ENCODE assay signal across 1 cellular context in genomic region chr1:19461352-19461645, GRCh38.
TF ChIP-seq lines count a peak whose summit lies in the region.

No MANE protein-coding gene starts in this region.

TF ChIP-seq in GM23338, 12 proteins besides CTCF, POLR2A, EP300 and RAD21 (continued from another document):
- TF ChIP-seq, protein P1, sequence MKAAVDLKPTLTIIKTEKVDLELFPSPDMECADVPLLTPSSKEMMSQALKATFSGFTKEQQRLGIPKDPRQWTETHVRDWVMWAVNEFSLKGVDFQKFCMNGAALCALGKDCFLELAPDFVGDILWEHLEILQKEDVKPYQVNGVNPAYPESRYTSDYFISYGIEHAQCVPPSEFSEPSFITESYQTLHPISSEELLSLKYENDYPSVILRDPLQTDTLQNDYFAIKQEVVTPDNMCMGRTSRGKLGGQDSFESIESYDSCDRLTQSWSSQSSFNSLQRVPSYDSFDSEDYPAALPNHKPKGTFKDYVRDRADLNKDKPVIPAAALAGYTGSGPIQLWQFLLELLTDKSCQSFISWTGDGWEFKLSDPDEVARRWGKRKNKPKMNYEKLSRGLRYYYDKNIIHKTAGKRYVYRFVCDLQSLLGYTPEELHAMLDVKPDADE (IDR thresholded peaks at IDR 0.05), result no peak
- TF ChIP-seq ZNF331 (CRISPR knock-in tag; IDR thresholded peaks at IDR 0.05; ENCODE audit: low read depth) (no peak), CREB1 (CRISPR knock-in tag; IDR thresholded peaks at IDR 0.05; ENCODE audit: low read depth) (no peak), JUNB (IDR thresholded peaks at IDR 0.05; ENCODE audit: unreplicated experiment) (no peak), NANOG (IDR thresholded peaks at IDR 0.05; ENCODE audit: borderline replicate concordance) (no peak), POLR2AphosphoS5 (IDR thresholded peaks at IDR 0.05; ENCODE audit: low read depth) (no peak), EZH2phosphoT487 (IDR thresholded peaks at IDR 0.05; ENCODE audit: unreplicated experiment) (no peak)
- TF ChIP-seq, protein P2, sequence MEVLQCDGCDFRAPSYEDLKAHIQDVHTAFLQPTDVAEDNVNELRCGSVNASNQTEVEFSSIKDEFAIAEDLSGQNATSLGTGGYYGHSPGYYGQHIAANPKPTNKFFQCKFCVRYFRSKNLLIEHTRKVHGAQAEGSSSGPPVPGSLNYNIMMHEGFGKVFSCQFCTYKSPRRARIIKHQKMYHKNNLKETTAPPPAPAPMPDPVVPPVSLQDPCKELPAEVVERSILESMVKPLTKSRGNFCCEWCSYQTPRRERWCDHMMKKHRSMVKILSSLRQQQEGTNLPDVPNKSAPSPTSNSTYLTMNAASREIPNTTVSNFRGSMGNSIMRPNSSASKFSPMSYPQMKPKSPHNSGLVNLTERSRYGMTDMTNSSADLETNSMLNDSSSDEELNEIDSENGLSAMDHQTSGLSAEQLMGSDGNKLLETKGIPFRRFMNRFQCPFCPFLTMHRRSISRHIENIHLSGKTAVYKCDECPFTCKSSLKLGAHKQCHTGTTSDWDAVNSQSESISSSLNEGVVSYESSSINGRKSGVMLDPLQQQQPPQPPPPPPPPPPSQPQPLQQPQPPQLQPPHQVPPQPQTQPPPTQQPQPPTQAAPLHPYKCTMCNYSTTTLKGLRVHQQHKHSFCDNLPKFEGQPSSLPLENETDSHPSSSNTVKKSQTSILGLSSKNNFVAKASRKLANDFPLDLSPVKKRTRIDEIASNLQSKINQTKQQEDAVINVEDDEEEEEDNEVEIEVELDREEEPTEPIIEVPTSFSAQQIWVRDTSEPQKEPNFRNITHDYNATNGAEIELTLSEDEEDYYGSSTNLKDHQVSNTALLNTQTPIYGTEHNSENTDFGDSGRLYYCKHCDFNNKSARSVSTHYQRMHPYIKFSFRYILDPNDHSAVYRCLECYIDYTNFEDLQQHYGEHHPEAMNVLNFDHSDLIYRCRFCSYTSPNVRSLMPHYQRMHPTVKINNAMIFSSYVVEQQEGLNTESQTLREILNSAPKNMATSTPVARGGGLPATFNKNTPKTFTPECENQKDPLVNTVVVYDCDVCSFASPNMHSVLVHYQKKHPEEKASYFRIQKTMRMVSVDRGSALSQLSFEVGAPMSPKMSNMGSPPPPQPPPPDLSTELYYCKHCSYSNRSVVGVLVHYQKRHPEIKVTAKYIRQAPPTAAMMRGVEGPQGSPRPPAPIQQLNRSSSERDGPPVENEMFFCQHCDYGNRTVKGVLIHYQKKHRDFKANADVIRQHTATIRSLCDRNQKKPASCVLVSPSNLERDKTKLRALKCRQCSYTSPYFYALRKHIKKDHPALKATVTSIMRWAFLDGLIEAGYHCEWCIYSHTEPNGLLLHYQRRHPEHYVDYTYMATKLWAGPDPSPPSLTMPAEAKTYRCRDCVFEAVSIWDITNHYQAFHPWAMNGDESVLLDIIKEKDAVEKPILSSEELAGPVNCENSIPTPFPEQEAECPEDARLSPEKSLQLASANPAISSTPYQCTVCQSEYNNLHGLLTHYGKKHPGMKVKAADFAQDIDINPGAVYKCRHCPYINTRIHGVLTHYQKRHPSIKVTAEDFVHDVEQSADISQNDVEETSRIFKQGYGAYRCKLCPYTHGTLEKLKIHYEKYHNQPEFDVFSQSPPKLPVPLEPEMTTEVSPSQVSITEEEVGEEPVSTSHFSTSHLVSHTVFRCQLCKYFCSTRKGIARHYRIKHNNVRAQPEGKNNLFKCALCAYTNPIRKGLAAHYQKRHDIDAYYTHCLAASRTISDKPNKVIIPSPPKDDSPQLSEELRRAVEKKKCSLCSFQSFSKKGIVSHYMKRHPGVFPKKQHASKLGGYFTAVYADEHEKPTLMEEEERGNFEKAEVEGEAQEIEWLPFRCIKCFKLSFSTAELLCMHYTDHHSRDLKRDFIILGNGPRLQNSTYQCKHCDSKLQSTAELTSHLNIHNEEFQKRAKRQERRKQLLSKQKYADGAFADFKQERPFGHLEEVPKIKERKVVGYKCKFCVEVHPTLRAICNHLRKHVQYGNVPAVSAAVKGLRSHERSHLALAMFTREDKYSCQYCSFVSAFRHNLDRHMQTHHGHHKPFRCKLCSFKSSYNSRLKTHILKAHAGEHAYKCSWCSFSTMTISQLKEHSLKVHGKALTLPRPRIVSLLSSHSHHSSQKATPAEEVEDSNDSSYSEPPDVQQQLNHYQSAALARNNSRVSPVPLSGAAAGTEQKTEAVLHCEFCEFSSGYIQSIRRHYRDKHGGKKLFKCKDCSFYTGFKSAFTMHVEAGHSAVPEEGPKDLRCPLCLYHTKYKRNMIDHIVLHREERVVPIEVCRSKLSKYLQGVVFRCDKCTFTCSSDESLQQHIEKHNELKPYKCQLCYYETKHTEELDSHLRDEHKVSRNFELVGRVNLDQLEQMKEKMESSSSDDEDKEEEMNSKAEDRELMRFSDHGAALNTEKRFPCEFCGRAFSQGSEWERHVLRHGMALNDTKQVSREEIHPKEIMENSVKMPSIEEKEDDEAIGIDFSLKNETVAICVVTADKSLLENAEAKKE (CRISPR knock-in tag; IDR thresholded peaks at IDR 0.05), result no peak
